Comparison of ENCODE assay signal across 26 cellular contexts in genomic region chr5:135477594-135477993, GRCh38. TPM values are rescaled to one million over a fixed set of nuclear protein-coding genes. Genes with fewer than 3 reads are reported as not detected.
"Had no signal": no experiment of that assay in that cellular context is flagged by ENCODE, and none has a peak within 500 bp of the region (broad histone marks: within the 10 kb centered on the region; RNA-seq: fewer than 3 reads in every experiment).

No MANE protein-coding gene starts in this region.

- H3K4me1 ChIP-seq: colonic mucosa, heart left ventricle, right atrium auricular region, upper lobe of right lung had no signal

- H3K27me3 ChIP-seq: colonic mucosa, right atrium auricular region had no signal

- FAIRE-seq: frontal cortex, islet of Langerhans, small intestine had no signal

- H3K9me3 Mint-ChIP-seq: activated CD4-positive, alpha-beta memory T cell treated with anti-CD3 and anti-CD28 coated beads for 36 hours; activated T-cell treated with anti-CD3 and anti-CD28 coated beads, Interleukin-2, amount 50 U/mL, for 4 hours; stimulated activated naive CD8-positive, alpha-beta T cell treated with anti-CD3 and anti-CD28 coated beads, Interleukin-15, Interleukin-2, amounts not matched to agents 100 ng/mL and 50 ng/mL, for 24 hours; T-cell had no signal

- H3K9me3 ChIP-seq: colonic mucosa, heart left ventricle, mucosa of descending colon, right atrium auricular region, upper lobe of right lung had no signal

- H3K4me3 ChIP-seq: colonic mucosa, heart left ventricle, mucosa of descending colon, right atrium auricular region, upper lobe of right lung had no signal

- H3K4me3 Mint-ChIP-seq: activated CD4-positive, alpha-beta memory T cell treated with anti-CD3 and anti-CD28 coated beads for 36 hours; activated CD4-positive, alpha-beta T cell treated with anti-CD3 and anti-CD28 coated beads for 36 hours; activated naive CD8-positive, alpha-beta T cell; activated T-cell treated with anti-CD3 and anti-CD28 coated beads, Interleukin-2, amount 50 U/mL, for 4 hours; naive thymus-derived CD4-positive, alpha-beta T cell; stimulated activated naive CD8-positive, alpha-beta T cell treated with anti-CD3 and anti-CD28 coated beads, Interleukin-15, Interleukin-2, amounts not matched to agents 100 ng/mL and 50 ng/mL, for 24 hours; T-cell had no signal

- H3K27ac Mint-ChIP-seq: activated CD4-positive, alpha-beta memory T cell treated with anti-CD3 and anti-CD28 coated beads for 36 hours; activated CD4-positive, alpha-beta T cell treated with anti-CD3 and anti-CD28 coated beads for 36 hours; activated naive CD8-positive, alpha-beta T cell; naive thymus-derived CD4-positive, alpha-beta T cell; stimulated activated naive CD8-positive, alpha-beta T cell treated with anti-CD3 and anti-CD28 coated beads, Interleukin-15, Interleukin-2, amounts not matched to agents 100 ng/mL and 50 ng/mL, for 24 hours; T-cell had no signal

- H3K27ac ChIP-seq: colonic mucosa, heart left ventricle, right atrium auricular region, upper lobe of right lung had no signal

- H3K36me3 Mint-ChIP-seq: activated CD4-positive, alpha-beta memory T cell treated with anti-CD3 and anti-CD28 coated beads for 36 hours; activated naive CD8-positive, alpha-beta T cell; naive thymus-derived CD4-positive, alpha-beta T cell; T-cell had no signal

- ATAC-seq: activated CD4-positive, alpha-beta T cell treated with anti-CD3 and anti-CD28 coated beads for 36 hours; activated T-cell treated with anti-CD3 and anti-CD28 coated beads, Interleukin-2, amount 50 U/mL, for 4 hours; heart left ventricle; left lobe of liver; mucosa of descending colon; naive thymus-derived CD4-positive, alpha-beta T cell; T-cell; upper lobe of right lung had no signal

- H3K36me3 ChIP-seq: colonic mucosa, heart left ventricle, right atrium auricular region, upper lobe of right lung had no signal

- H3K4me1 Mint-ChIP-seq: activated CD4-positive, alpha-beta T cell treated with anti-CD3 and anti-CD28 coated beads for 36 hours; naive thymus-derived CD4-positive, alpha-beta T cell; T-cell had no signal

- DNase-seq: activated CD4-positive, alpha-beta memory T cell treated with anti-CD3 and anti-CD28 coated beads for 36 hours; activated CD4-positive, alpha-beta T cell treated with anti-CD3 and anti-CD28 coated beads for 36 hours; activated gamma-delta T cell; activated T-cell treated with anti-CD3 and anti-CD28 coated beads, Interleukin-2, amount 50 U/mL, for 4 hours; amniotic stem cell; caudate nucleus; colonic mucosa; effector CD4-positive, alpha-beta T cell; heart left ventricle; mucosa of descending colon; naive thymus-derived CD4-positive, alpha-beta T cell; small intestine; stimulated activated CD4-positive, alpha-beta T cell treated with anti-CD3 and anti-CD28 coated beads, Interleukin-4, amount 100 ng/mL, for 4 hours; stimulated activated CD8-positive, alpha-beta memory T cell treated with anti-CD3 and anti-CD28 coated beads, Interleukin-4, amount 100 ng/mL, for 48 hours; T-helper 9 cell; upper lobe of right lung had no signal

RNA-seq across cellular contexts. Expression of gene TIFAB, which starts 25.4 kb away (rescaled TPM):
- total RNA-seq: activated CD4-positive, alpha-beta memory T cell treated with anti-CD3 and anti-CD28 coated beads for 36 hours; activated CD4-positive, alpha-beta T cell treated with anti-CD3 and anti-CD28 coated beads for 36 hours; activated T-cell treated with anti-CD3 and anti-CD28 coated beads, Interleukin-2, amount 50 U/mL, for 4 hours; fibroblast of lung; frontal cortex; left lobe of liver; lung microvascular endothelial cell; right atrium auricular region had no signal

RNA-seq across cellular contexts. Expression of gene DCANP1, which starts 30.4 kb away (rescaled TPM):
- total RNA-seq: activated CD4-positive, alpha-beta memory T cell treated with anti-CD3 and anti-CD28 coated beads for 36 hours; activated CD4-positive, alpha-beta T cell treated with anti-CD3 and anti-CD28 coated beads for 36 hours; activated T-cell treated with anti-CD3 and anti-CD28 coated beads, Interleukin-2, amount 50 U/mL, for 4 hours; colonic mucosa; fibroblast of lung; frontal cortex; left lobe of liver; lung microvascular endothelial cell; mucosa of descending colon; right atrium auricular region; T-cell; temporal lobe; upper lobe of right lung had no signal

RNA-seq across cellular contexts. Expression of gene NEUROG1, which starts 58.2 kb away (rescaled TPM):
- total RNA-seq: activated CD4-positive, alpha-beta memory T cell treated with anti-CD3 and anti-CD28 coated beads for 36 hours; activated CD4-positive, alpha-beta T cell treated with anti-CD3 and anti-CD28 coated beads for 36 hours; activated T-cell treated with anti-CD3 and anti-CD28 coated beads, Interleukin-2, amount 50 U/mL, for 4 hours; colonic mucosa; fibroblast of lung; heart left ventricle; left lobe of liver; lung microvascular endothelial cell; mucosa of descending colon; naive thymus-derived CD4-positive, alpha-beta T cell; right atrium auricular region; T-cell; upper lobe of right lung had no signal
